Comparison of ENCODE assay signal across 16 cellular contexts in genomic region chr10:11532329-11532728, GRCh38.
DNase-seq lines count a peak whose midpoint lies in the region; ATAC-seq and TF ChIP-seq lines count a peak whose summit lies in the region.
"Had no signal": no experiment of that assay in that cellular context is flagged by ENCODE, and none has a peak within 500 bp of the region (broad histone marks: within the 10 kb centered on the region; RNA-seq: fewer than 3 reads in every experiment).

No MANE protein-coding gene starts in this region.

- H2AFZ ChIP-seq in OCI-LY1 (ENCODE audit: low read length): no peak overlapping the region
- H2AFZ ChIP-seq: parathyroid adenoma had no signal

- H3K4me1 Mint-ChIP-seq in naive B cell: peaks cover 63 to 92% (median 70%) of the 10 kb centered on the region in 3 donors

- H3K9me3 ChIP-seq in OCI-LY1 (ENCODE audit: low read length): no peaks in the 10 kb centered on the region

- no peaks in the 10 kb centered on the region for H3K36me3 Mint-ChIP-seq in naive B cell

- H3K9ac ChIP-seq in OCI-LY1 (ENCODE audit: low read length): no peak overlapping the region
- H3K9ac ChIP-seq: parathyroid adenoma had no signal

- DNase-seq in COLO829 (ENCODE audit: low spot score) (peak; percentile 63), epithelial cell of esophagus (ENCODE audit: low read depth) (peak; percentile 19), naive B cell (no peak), NCI-H524 (lab: John Stamatoyannopoulos, UW) (no peak), NCI-H1417 (lab: John Stamatoyannopoulos, UW) (no peak)
- DNase-seq: activated T-cell treated with anti-CD3 and anti-CD28 coated beads, Interleukin-2, amount 50 U/mL, for 72 hours; DMS79 treated with DMSO at 0.1 percent for 48 hours; mesendoderm; NCI-H1694; stimulated activated CD4-positive, alpha-beta T cell treated with anti-CD3 and anti-CD28 coated beads, Interleukin-4, amount 100 ng/mL, for 24 hours; stimulated activated naive CD8-positive, alpha-beta T cell treated with anti-CD3 and anti-CD28 coated beads, Interleukin-15, Interleukin-2, amounts not matched to agents 100 U/mL and 50 U/mL, for 24 hours had no signal

- H3K4me3 Mint-ChIP-seq in naive B cell: peak overlapping the region in 2 of 8 donors; percentile 44 to 53

- H3K79me2 ChIP-seq in OCI-LY1 (ENCODE audit: insufficient read depth, low read length): peaks cover 14% of the 10 kb centered on the region

- peak overlapping the region; percentile 14; the same call in 1 of the 2 replicates for H3K4me2 ChIP-seq in OCI-LY1 (ENCODE audit: low read length)

- no peaks in the 10 kb centered on the region for H3K27me3 Mint-ChIP-seq in naive B cell

- peak overlapping the region in 4 of 6 donors; percentile 24 to 47 (median 41) for H3K27ac Mint-ChIP-seq in naive B cell
- H3K27ac Mint-ChIP-seq: activated T-cell treated with anti-CD3 and anti-CD28 coated beads, Interleukin-2, amount 50 U/mL, for 72 hours had no signal

- no peaks in the 10 kb centered on the region for H3K27me3 ChIP-seq in OCI-LY1 (ENCODE audit: insufficient read depth, low read length)

- no peaks in the 10 kb centered on the region for H3K36me3 ChIP-seq in OCI-LY1 (ENCODE audit: insufficient read depth, low read length)

- H3F3A ChIP-seq in OCI-LY1 (ENCODE audit: insufficient read depth, low read length): no peaks in the 10 kb centered on the region

- H3K9me3 Mint-ChIP-seq in naive B cell: no peaks in the 10 kb centered on the region
- H3K9me3 Mint-ChIP-seq: activated T-cell treated with anti-CD3 and anti-CD28 coated beads, Interleukin-2, amount 50 U/mL, for 72 hours had no signal

- no peaks in the 10 kb centered on the region for H3K9me2 ChIP-seq in OCI-LY1 (ENCODE audit: low read depth, low read length)

- H3K4me1 ChIP-seq in OCI-LY1 (ENCODE audit: insufficient read depth, low read length, severe bottlenecking): peaks cover 80% of the 10 kb centered on the region

- TF ChIP-seq CTCF in OCI-LY1 (IDR thresholded peaks at IDR 0.05; ENCODE audit: low read length) (no peak), epithelial cell of esophagus (IDR thresholded peaks at IDR 0.05; ENCODE audit: insufficient read depth, low read depth, low read length, missing control alignments) (no peak)

- no peaks in the 10 kb centered on the region; the same call in 1 of the 2 replicates for H4K20me1 ChIP-seq in OCI-LY1 (ENCODE audit: insufficient read depth, low read length)

- H3K4me3 ChIP-seq in OCI-LY1 (ENCODE audit: low read depth, low read length, poor library complexity, severe bottlenecking) (no peak overlapping the region), epithelial cell of esophagus (ENCODE audit: low read length) (no peak overlapping the region)

- ATAC-seq in naive B cell (ENCODE audit: low read depth in 2 of 2): no peak
- ATAC-seq in GM21360 (IDR thresholded peaks at IDR 0.05; ENCODE audit: unreplicated experiment): no peak
- ATAC-seq in HG03108 (IDR thresholded peaks at IDR 0.05; ENCODE audit: unreplicated experiment): no peak
- ATAC-seq: activated T-cell treated with anti-CD3 and anti-CD28 coated beads, Interleukin-2, amount 50 U/mL, for 72 hours; SK-N-SH treated with all-trans-retinoic acid at 6 μM for 48 hours; stimulated activated naive CD8-positive, alpha-beta T cell treated with anti-CD3 and anti-CD28 coated beads, Interleukin-15, Interleukin-2, amounts not matched to agents 100 U/mL and 50 U/mL, for 24 hours had no signal

- H3K27ac ChIP-seq in OCI-LY1 (ENCODE audit: low read depth, low read length, poor library complexity, severe bottlenecking): no peak overlapping the region
- H3K27ac ChIP-seq: parathyroid adenoma had no signal

Comparison
In these comparisons a context has a peak if more than half of its experiments do, and no peak if none do; other contexts are left out.
1. DNase-seq: peak in COLO829 (single experiment) and epithelial cell of esophagus (single experiment); none in naive B cell (single experiment), NCI-H524 (0 of 2) and NCI-H1417 (0 of 3).